Comparison of ENCODE assay signal across 24 cellular contexts in the genomic region with DNA sequence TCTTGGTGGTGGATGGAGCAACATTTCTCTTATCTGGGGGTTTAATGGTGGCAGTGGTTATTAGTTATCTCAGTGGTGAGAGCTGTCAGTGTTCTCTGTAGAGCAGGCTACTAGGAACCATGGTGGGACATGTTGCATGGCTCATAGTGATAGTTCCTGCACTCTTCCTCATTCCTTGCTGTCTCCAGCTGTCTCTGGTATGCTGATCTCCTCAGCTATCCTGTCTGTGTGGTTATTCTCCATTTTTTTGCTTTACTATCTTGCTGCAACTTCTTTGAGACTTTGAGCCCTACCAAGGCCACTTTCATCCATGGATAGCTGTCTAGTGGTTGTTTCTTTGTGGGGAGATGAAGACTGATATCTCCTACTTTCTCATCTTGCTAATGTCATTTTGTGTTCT. TPM values are rescaled to one million over a fixed set of nuclear protein-coding genes. Genes with fewer than 3 reads are reported as not detected.
A peak's percentile ranks its signal among the peaks of the same experiment; 100 is the strongest.
DNase-seq lines count a peak whose midpoint lies in the region; ATAC-seq, FAIRE-seq and TF ChIP-seq lines count a peak whose summit lies in the region.
"Had no signal": no experiment of that assay in that cellular context is flagged by ENCODE, and none has a peak within 500 bp of the region (broad histone marks: within the 10 kb centered on the region; RNA-seq: fewer than 3 reads in every experiment).

No MANE protein-coding gene starts in this region.

- TF ChIP-seq CTCF in HepG2 (CRISPR knock-in tag; IDR thresholded peaks at IDR 0.05): no peak
- no peak for TF ChIP-seq CTCF in right lobe of liver (IDR thresholded peaks at IDR 0.05)
- no peak for TF ChIP-seq CTCF in tibial artery (IDR thresholded peaks at IDR 0.05)
- TF ChIP-seq CTCF in left ventricle myocardium inferior (IDR thresholded peaks at IDR 0.05; ENCODE audit: borderline replicate concordance): no peak

- H3K9me3 ChIP-seq in HepG2 (ENCODE audit: low read length): no peaks in the 10 kb centered on the region
- no peaks in the 10 kb centered on the region for H3K9me3 ChIP-seq in right lobe of liver
- H3K9me3 ChIP-seq in tibial artery: peaks cover 0 to 8% (median 7%) of the 10 kb centered on the region in 3 donors
- H3K9me3 ChIP-seq in left ventricle myocardium inferior (replicated peaks): peaks cover 16% of the 10 kb centered on the region
- H3K9me3 ChIP-seq in effector memory CD4-positive, alpha-beta T cell (ENCODE audit: control insufficient read depth, low read length): no peaks in the 10 kb centered on the region
- H3K9me3 ChIP-seq: SK-N-SH had no signal

- H3K27me3 ChIP-seq in HepG2 (ENCODE audit: control insufficient read depth in 1 of 2, insufficient read depth in 2 of 2, low read length in 2 of 2) (no peaks in the 10 kb centered on the region), right lobe of liver (no peaks in the 10 kb centered on the region), tibial artery (no peaks in the 10 kb centered on the region), left ventricle myocardium inferior (ENCODE audit: low read depth) (no peaks in the 10 kb centered on the region)
- H3K27me3 ChIP-seq in effector memory CD4-positive, alpha-beta T cell (replicated peaks; ENCODE audit: control insufficient read depth, insufficient read depth, low read length, poor library complexity, severe bottlenecking): no peaks in the 10 kb centered on the region
- H3K27me3 ChIP-seq: BLaER1 had no signal

- no peaks in the 10 kb centered on the region for H3K79me2 ChIP-seq in HepG2 (ENCODE audit: insufficient read depth, low read length)

- 0 out of 3 replicates have a peak, but pooled peaks have one; percentile 32 for ATAC-seq in HepG2
- ATAC-seq in right lobe of liver: no peak
- ATAC-seq: GM12878, GM23338, HCT116, K562 had no signal

- no peak overlapping the region for H3K4me2 ChIP-seq in HepG2 (ENCODE audit: low read depth, low read length)
- H3K4me2 ChIP-seq: BLaER1, GM23338, SK-N-SH had no signal

- H3K36me3 ChIP-seq in HepG2 (replicated peaks in 1 of 2; ENCODE audit: control insufficient read depth in 1 of 2, insufficient read depth in 2 of 2, low read length in 2 of 2) (no peaks in the 10 kb centered on the region), right lobe of liver (no peaks in the 10 kb centered on the region), tibial artery (peaks cover 15 to 34% (median 26%) of the 10 kb centered on the region in 3 donors), left ventricle myocardium inferior (peaks cover 41% of the 10 kb centered on the region)
- H3K36me3 ChIP-seq in effector memory CD4-positive, alpha-beta T cell (ENCODE audit: control insufficient read depth, insufficient read depth, low read length): peaks cover 10% of the 10 kb centered on the region

- H3K4me3 ChIP-seq in HepG2 (replicated peaks in 1 of 3; ENCODE audit: insufficient read depth in 1 of 3, low read depth in 2 of 3, low read length in 3 of 3): no peak overlapping the region
- H3K4me3 ChIP-seq in right lobe of liver: no peak overlapping the region
- H3K4me3 ChIP-seq in tibial artery: no peak overlapping the region
- H3K4me3 ChIP-seq in left ventricle myocardium inferior: no peak overlapping the region
- H3K4me3 ChIP-seq in effector memory CD4-positive, alpha-beta T cell (ENCODE audit: insufficient read depth, low read depth, low read length, poor library complexity, severe bottlenecking): no peak overlapping the region
- H3K4me3 ChIP-seq: BLaER1, GM12878, GM23338, K562 had no signal

- FAIRE-seq in HepG2 (lab: Jason Lieb, UNC): no peak
- FAIRE-seq: G401.6, GM12878, K562 had no signal

- in situ Hi-C loops in HepG2 (cut with HindIII; ENCODE audit: extremely low pct_ligation_motif_present, low pct_unique_long_range_greater_than_20kb): no loop called here

- no peak for TF ChIP-seq POLR2A in HepG2 (IDR thresholded peaks at IDR 0.05; ENCODE audit: insufficient read depth in 1 of 2, low read depth in 2 of 2, low read length in 2 of 2)
- TF ChIP-seq POLR2A in right lobe of liver (IDR thresholded peaks at IDR 0.05): no peak

- no peaks in the 10 kb centered on the region for H4K20me1 ChIP-seq in HepG2 (ENCODE audit: insufficient read depth, low read length)
- H4K20me1 ChIP-seq: BLaER1 had no signal

- BruUV-seq in HepG2 (replicated peaks; lab: Mats Ljungman, UMichigan): no TSS peak

- H3K27ac ChIP-seq in HepG2 (ENCODE audit: extremely low read length, insufficient read depth, low read length) (no peak overlapping the region), right lobe of liver (no peak overlapping the region), tibial artery (no peak overlapping the region), left ventricle myocardium inferior (replicated peaks) (no peak overlapping the region)
- no peak overlapping the region for H3K27ac ChIP-seq in effector memory CD4-positive, alpha-beta T cell (ENCODE audit: insufficient read depth, low read length, poor library complexity, severe bottlenecking)
- H3K27ac ChIP-seq: 22Rv1, BLaER1 had no signal

- CTCF ChIA-PET in HepG2 (lab: Yijun Ruan, JAX; ENCODE audit: low intra/inter-chr PET ratio, low total read pairs): interaction anchor here (0.7 kb wide), 1 partner anchor 163 kb away, joined by 3 read pairs; no protein-coding TSS in a partner anchor

- H3K4me1 ChIP-seq in HepG2 (ENCODE audit: insufficient read depth, low read length) (no peaks in the 10 kb centered on the region), right lobe of liver (no peaks in the 10 kb centered on the region), tibial artery (no peaks in the 10 kb centered on the region), left ventricle myocardium inferior (no peaks in the 10 kb centered on the region)
- no peaks in the 10 kb centered on the region for H3K4me1 ChIP-seq in effector memory CD4-positive, alpha-beta T cell (ENCODE audit: control insufficient read depth, insufficient read depth, low read length, poor library complexity, severe bottlenecking)
- H3K4me1 ChIP-seq: BLaER1 had no signal

- no peak overlapping the region for H2AFZ ChIP-seq in HepG2 (ENCODE audit: low read length)
- H2AFZ ChIP-seq: GM23338 had no signal

- no peak for TF ChIP-seq RAD21 in HepG2 (CRISPR knock-in tag; IDR thresholded peaks at IDR 0.05)

- no peak overlapping the region for H3K9ac ChIP-seq in HepG2 (ENCODE audit: insufficient read depth, low read depth, low read length)
- H3K9ac ChIP-seq: BLaER1, SK-N-SH had no signal

- POLR2A ChIA-PET in HepG2 (lab: Yijun Ruan, JAX): no interaction called here

- DNase-seq in HepG2 (ENCODE audit: low spot score) (no peak), right lobe of liver (no peak), amniotic epithelial cell (ENCODE audit: low read depth) (peak; percentile 10), kidney tubule cell (ENCODE audit: low spot score) (peak; percentile 3), DMS 273 (lab: John Stamatoyannopoulos, UW; ENCODE audit: unreplicated experiment) (no peak), tibial artery (no peak), left ventricle myocardium inferior (no peak)
- no peak for DNase-seq in effector memory CD4-positive, alpha-beta T cell
- DNase-seq: DMS 273 treated with DMSO at 0.1 percent for 48 hours, DND-41, NCI-H1105 treated with DMSO at 0.1 percent for 48 hours, NCI-H187, NCI-H2107, NCI-H510A, NCI-H774, SHP77, SK-N-SH had no signal

- intact Hi-C loops in HepG2 (cut with micrococcal nuclease; ENCODE audit: unreplicated experiment): no loop called here
- intact Hi-C loops in right lobe of liver (cut with DNase I): no loop called here
- intact Hi-C loops in tibial artery (cut with DNase I; ENCODE audit: low total_unique reads): no loop called here
- intact Hi-C loops in left ventricle myocardium inferior (cut with micrococcal nuclease): no loop called here

- TF ChIP-seq EP300 in HepG2 (IDR thresholded peaks at IDR 0.05; ENCODE audit: low read depth in 2 of 2, low read length in 2 of 2) (no peak), HepG2 (CRISPR knock-in tag; IDR thresholded peaks at IDR 0.05; ENCODE audit: borderline replicate concordance) (no peak)

TF ChIP-seq in HepG2, 621 proteins besides CTCF, POLR2A, EP300 and RAD21:
- TF ChIP-seq STAG1 (CRISPR knock-in tag; IDR thresholded peaks at IDR 0.05): no peak
- peak; percentile 44 for TF ChIP-seq HNF4A (CRISPR knock-in tag; IDR thresholded peaks at IDR 0.05)

RNA-seq across cellular contexts. Expression of gene CCDC7, which starts 44.0 kb away (rescaled TPM):
- total RNA-seq in HepG2 (2016; rRNA removed; fragmentation: Illumina TruSeq; extraction: Trizol): 0.93 and 1.8 TPM in 2 replicates
- total RNA-seq in HepG2 (2016; cell fraction: cytosol; rRNA removed; fragmentation: Illumina TruSeq; extraction: Trizol; ENCODE audit: low read depth): 4.9 and 8.8 TPM in 2 replicates
- 1.1 and 1.4 TPM in 2 replicates for total RNA-seq in HepG2 (2016; cell fraction: insoluble cytoplasmic fraction; rRNA removed; fragmentation: Illumina TruSeq; extraction: Trizol)
- 2.1 and 3.2 TPM in 2 replicates for total RNA-seq in HepG2 (2016; cell fraction: membrane; rRNA removed; fragmentation: Illumina TruSeq; extraction: Trizol)
- 2.7 and 3.3 TPM in 2 replicates for total RNA-seq in HepG2 (2016; cell fraction: nucleus; rRNA removed; fragmentation: Illumina TruSeq; extraction: Trizol)
- polyA plus RNA-seq in HepG2 (2011; rRNA removed): 0.40 and 0.50 TPM in 2 replicates
- 0.07 and 0.10 TPM in 2 replicates for polyA plus RNA-seq in HepG2 (2011; cell fraction: cytosol; rRNA removed)
- 0.31 and 0.38 TPM in 2 replicates for polyA plus RNA-seq in HepG2 (2011; cell fraction: nucleus; rRNA removed)
- polyA plus RNA-seq in HepG2 (2012): 0.24 and 0.40 TPM in 2 replicates
- 0.11 and 0.25 TPM in 2 replicates for polyA plus RNA-seq in HepG2 (2016; cell fraction: cytosol; fragmentation: Illumina TruSeq; extraction: Trizol; ENCODE audit: low read depth)
- 0.36 and 0.50 TPM in 2 replicates for polyA plus RNA-seq in HepG2 (2016; cell fraction: insoluble cytoplasmic fraction; fragmentation: Illumina TruSeq; extraction: Trizol; ENCODE audit: low read depth)
- polyA plus RNA-seq in HepG2 (2016; cell fraction: membrane; fragmentation: Illumina TruSeq; extraction: Trizol; ENCODE audit: low read depth): 0.20 and 0.25 TPM in 2 replicates
- polyA plus RNA-seq in HepG2 (2016; cell fraction: nucleus; fragmentation: Illumina TruSeq; extraction: Trizol; ENCODE audit: insufficient read depth, low read depth): 1.1 and 1.6 TPM in 2 replicates
- 0.18 and 0.82 TPM in 2 replicates for polyA minus RNA-seq in HepG2 (2011; rRNA and poly(A)+ RNA removed; ENCODE audit: low replicate concordance)
- 0.44 TPM in 1 of 2 replicates, not detected in the other for polyA minus RNA-seq in HepG2 (2011; cell fraction: cytosol; rRNA and poly(A)+ RNA removed)
- 2.6 and 3.4 TPM in 2 replicates for polyA minus RNA-seq in HepG2 (2011; cell fraction: nucleus; rRNA and poly(A)+ RNA removed)
- total RNA-seq in right lobe of liver: 10 to 100 TPM in 1 of 6 experiments, 1 to 10 TPM in 5; 4.1 to 12.4 (median 6.0) TPM
- 24.7 TPM for total RNA-seq in left ventricle myocardium inferior

Comparison
In these comparisons a context has a peak if more than half of its experiments do, and no peak if none do; other contexts are left out.
1. DNase-seq: peak in amniotic epithelial cell (single experiment) and kidney tubule cell (single experiment); none in HepG2 (single experiment), right lobe of liver (0 of 3), DMS 273 (single experiment), tibial artery (0 of 2), left ventricle myocardium inferior (single experiment) and effector memory CD4-positive, alpha-beta T cell (0 of 3).